Comparison of ENCODE assay signal across 17 cellular contexts in the genomic region with DNA sequence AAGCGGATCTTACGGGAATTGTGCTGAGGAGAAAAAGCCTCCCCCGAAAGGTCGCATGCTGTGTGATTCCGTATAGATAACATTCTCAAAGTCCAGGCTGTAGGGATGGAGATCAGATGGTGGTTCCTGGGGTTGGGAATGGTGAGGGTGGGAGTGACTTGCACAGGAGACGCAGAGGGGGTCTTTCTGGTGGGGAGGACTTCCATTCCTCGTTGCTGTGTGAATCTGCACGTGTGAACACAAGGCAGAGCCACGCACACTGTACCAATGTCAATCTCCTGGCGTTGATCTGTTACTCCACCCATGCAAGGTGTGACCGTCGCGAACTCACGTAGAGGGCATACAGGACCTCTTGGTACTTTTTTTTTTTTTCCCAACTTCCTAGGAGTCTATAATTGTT. TPM values are rescaled to one million over a fixed set of nuclear protein-coding genes. Genes with fewer than 3 reads are reported as not detected.
DNase-seq lines count a peak whose midpoint lies in the region; ATAC-seq and TF ChIP-seq lines count a peak whose summit lies in the region.
"Had no signal": no experiment of that assay in that cellular context is flagged by ENCODE, and none has a peak within 500 bp of the region (broad histone marks: within the 10 kb centered on the region; RNA-seq: fewer than 3 reads in every experiment).

No MANE protein-coding gene starts in this region.

- H3K4me3 Mint-ChIP-seq in chondrocyte (ENCODE audit: unreplicated experiment) = no peak overlapping the region

- no peaks in the 10 kb centered on the region for H3K27me3 ChIP-seq in neuronal stem cell (ENCODE audit: control insufficient read depth in 3 of 3, insufficient read depth in 3 of 3, low read depth in 1 of 3, low read length in 3 of 3)

- no peak overlapping the region for H3K4ac ChIP-seq in neuronal stem cell (ENCODE audit: low read length)

- peaks cover 9% of the 10 kb centered on the region for H3K36me3 Mint-ChIP-seq in chondrocyte (ENCODE audit: low read depth)

- H2AK5ac ChIP-seq in neuronal stem cell (ENCODE audit: low read depth, low read length) = no peak overlapping the region

- H3K4me2 ChIP-seq in neuronal stem cell (ENCODE audit: insufficient read depth, low read length, poor library complexity, severe bottlenecking) = no peak overlapping the region
- H3K4me2 ChIP-seq: KMS-11 had no signal

- H3K79me1 ChIP-seq in neuronal stem cell (ENCODE audit: low read depth, low read length) = no peaks in the 10 kb centered on the region

- no peak overlapping the region for H3K27ac Mint-ChIP-seq in chondrocyte (ENCODE audit: unreplicated experiment)

- H4K8ac ChIP-seq in neuronal stem cell (ENCODE audit: low read depth, low read length) = no peak overlapping the region

- no peak overlapping the region for H4K91ac ChIP-seq in neuronal stem cell (ENCODE audit: low read depth, low read length, poor library complexity)

- DNase-seq in cardiac septum (ENCODE audit: low spot score) = peak; percentile 60
- DNase-seq in left ventricle myocardium superior = no peak
- DNase-seq in chondrocyte (ENCODE audit: low spot score) = peak; percentile 30
- DNase-seq in neuronal stem cell (ENCODE audit: low spot score) = no peak
- no peak for DNase-seq in inferior parietal cortex (ENCODE audit: extremely low spot score)
- no peak for DNase-seq in NCI-H2227 treated with DMSO at 0.1 percent for 48 hours (lab: John Stamatoyannopoulos, UW)
- DNase-seq: ACHN, AML-193, NCI-H1417, NCI-H187, NCI-H2107, NCI-H510A treated with DMSO at 0.1 percent for 48 hours, NCI-H774, SHP77 had no signal

- H3K4me1 ChIP-seq in neuronal stem cell (ENCODE audit: control insufficient read depth in 2 of 2, insufficient read depth in 1 of 2, low read depth in 1 of 2, low read length in 2 of 2) = no peaks in the 10 kb centered on the region
- H3K4me1 ChIP-seq: Caco-2 had no signal

- peaks cover under 1% of the 10 kb centered on the region for H3K4me1 Mint-ChIP-seq in chondrocyte (ENCODE audit: low read depth)

- no CpG with 5 or more reads among the region's 14 CpGs for WGBS in neuronal stem cell (ENCODE audit: extremely low coverage in 2 of 2, insufficient read length in 2 of 2, insufficient replicate concordance in 1 of 2), 2 donors

- no peak overlapping the region for H3K27ac ChIP-seq in neuronal stem cell (replicated peaks; ENCODE audit: low read length)
- H3K27ac ChIP-seq: KMS-11 had no signal

- H3K4me3 ChIP-seq in neuronal stem cell (ENCODE audit: low read length in 2 of 2) = no peak overlapping the region

- H3K14ac ChIP-seq in neuronal stem cell (ENCODE audit: low read length) = no peak overlapping the region

- no peak overlapping the region for H3K23ac ChIP-seq in neuronal stem cell (ENCODE audit: low read depth, low read length, poor library complexity)

- intact Hi-C loops in cardiac septum (cut with DNase I) (no loop called here), left ventricle myocardium superior (cut with micrococcal nuclease) (no loop called here)

- peaks cover 15% of the 10 kb centered on the region for H3K9me3 Mint-ChIP-seq in chondrocyte (ENCODE audit: low read depth)

- ATAC-seq in left ventricle myocardium superior = no peak
- ATAC-seq in HG02938 (IDR thresholded peaks at IDR 0.05; ENCODE audit: unreplicated experiment) = no peak

- peak overlapping the region; percentile 77 for H3K18ac ChIP-seq in neuronal stem cell (ENCODE audit: low read length)

- H3K27me3 Mint-ChIP-seq in chondrocyte (ENCODE audit: low read depth) = peaks cover 4% of the 10 kb centered on the region

- no peak overlapping the region for H2AFZ ChIP-seq in neuronal stem cell (ENCODE audit: low read length)

- H2BK120ac ChIP-seq in neuronal stem cell (ENCODE audit: low read depth, low read length) = no peak overlapping the region

- no peaks in the 10 kb centered on the region for H3K36me3 ChIP-seq in neuronal stem cell (replicated peaks in 1 of 2; ENCODE audit: control insufficient read depth in 2 of 2, insufficient read depth in 2 of 2, low read length in 2 of 2)

- no peak overlapping the region for H3K9ac ChIP-seq in neuronal stem cell (ENCODE audit: low read depth, low read length, poor library complexity)
- H3K9ac ChIP-seq: KMS-11 had no signal

- TF ChIP-seq CTCF in chondrocyte (IDR thresholded peaks at IDR 0.05) = no peak

- H2BK5ac ChIP-seq in neuronal stem cell (ENCODE audit: low read length) = no peak overlapping the region

- no peak overlapping the region for H2BK15ac ChIP-seq in neuronal stem cell (ENCODE audit: low read length)

- peaks cover 0 to 5% of the 10 kb centered on the region in 2 donors for H3K9me3 ChIP-seq in neuronal stem cell (replicated peaks in 1 of 2; ENCODE audit: control insufficient read depth in 2 of 2, insufficient read depth in 1 of 2, low read depth in 1 of 2, low read length in 2 of 2)

- no peak overlapping the region for H2BK12ac ChIP-seq in neuronal stem cell (ENCODE audit: low read length)

RNA-seq across cellular contexts. Expression of a gene that starts 59.0 kb away (rescaled TPM):
- total RNA-seq in cardiac septum (0.57 TPM), left ventricle myocardium superior (0.35 TPM), chondrocyte (2.5 to 8.5 TPM (median 2.7 TPM) in 3 replicates)
- 0.08 TPM for polyA plus RNA-seq in neuronal stem cell (2013, experiment 1 of 2)
- polyA plus RNA-seq in neuronal stem cell (2013, experiment 2 of 2) = 0.11 TPM

Comparison
In these comparisons a context has a peak if more than half of its experiments do, and no peak if none do; other contexts are left out.
1. DNase-seq: peak in cardiac septum (single experiment) and chondrocyte (single experiment); none in left ventricle myocardium superior (single experiment), neuronal stem cell (single experiment), inferior parietal cortex (single experiment) and NCI-H2227 treated with DMSO at 0.1 percent for 48 hours (single experiment).